Comparison of ENCODE assay signal across 2 cellular contexts in genomic region chr6:39843305-39844020, GRCh38.
TF ChIP-seq lines count a peak whose summit lies in the region.

No MANE protein-coding gene starts in this region.

TF ChIP-seq in HepG2, 621 proteins besides CTCF, POLR2A, EP300 and RAD21:
- no peak for TF ChIP-seq NCOA5 (CRISPR knock-in tag; IDR thresholded peaks at IDR 0.05)
- no peak for TF ChIP-seq ZNF674 (CRISPR knock-in tag; IDR thresholded peaks at IDR 0.05; ENCODE audit: low read depth)
- TF ChIP-seq SMAD1 (CRISPR knock-in tag; IDR thresholded peaks at IDR 0.05; ENCODE audit: borderline replicate concordance, low read depth), result no peak
- TF ChIP-seq, protein P1, sequence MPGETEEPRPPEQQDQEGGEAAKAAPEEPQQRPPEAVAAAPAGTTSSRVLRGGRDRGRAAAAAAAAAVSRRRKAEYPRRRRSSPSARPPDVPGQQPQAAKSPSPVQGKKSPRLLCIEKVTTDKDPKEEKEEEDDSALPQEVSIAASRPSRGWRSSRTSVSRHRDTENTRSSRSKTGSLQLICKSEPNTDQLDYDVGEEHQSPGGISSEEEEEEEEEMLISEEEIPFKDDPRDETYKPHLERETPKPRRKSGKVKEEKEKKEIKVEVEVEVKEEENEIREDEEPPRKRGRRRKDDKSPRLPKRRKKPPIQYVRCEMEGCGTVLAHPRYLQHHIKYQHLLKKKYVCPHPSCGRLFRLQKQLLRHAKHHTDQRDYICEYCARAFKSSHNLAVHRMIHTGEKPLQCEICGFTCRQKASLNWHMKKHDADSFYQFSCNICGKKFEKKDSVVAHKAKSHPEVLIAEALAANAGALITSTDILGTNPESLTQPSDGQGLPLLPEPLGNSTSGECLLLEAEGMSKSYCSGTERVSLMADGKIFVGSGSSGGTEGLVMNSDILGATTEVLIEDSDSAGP (CRISPR knock-in tag; IDR thresholded peaks at IDR 0.05; ENCODE audit: borderline replicate concordance), result no peak
- TF ChIP-seq ZNF619 (CRISPR knock-in tag; IDR thresholded peaks at IDR 0.05), result no peak
- TF ChIP-seq ZNF772 (CRISPR knock-in tag; IDR thresholded peaks at IDR 0.05), result no peak
- no peak for TF ChIP-seq ZNF292 (CRISPR knock-in tag; IDR thresholded peaks at IDR 0.05; ENCODE audit: borderline replicate concordance, low read depth)
- no peak for TF ChIP-seq GLI4 (CRISPR knock-in tag; IDR thresholded peaks at IDR 0.05; ENCODE audit: borderline replicate concordance)
- no peak for TF ChIP-seq NFYB (CRISPR knock-in tag; IDR thresholded peaks at IDR 0.05)
- TF ChIP-seq ZNF205 (CRISPR knock-in tag; IDR thresholded peaks at IDR 0.05), result no peak
- no peak for TF ChIP-seq NCOA1 (CRISPR knock-in tag; IDR thresholded peaks at IDR 0.05)
- TF ChIP-seq ZNF557 (CRISPR knock-in tag; IDR thresholded peaks at IDR 0.05), result no peak
- no peak for TF ChIP-seq CCAR2 (optimal IDR thresholded peaks at IDR 0.05; ENCODE audit: low read depth, low read length)
- no peak for TF ChIP-seq HMG20B (CRISPR knock-in tag; conservative IDR thresholded peaks at IDR 0.05)

TF ChIP-seq in GM12878, 131 proteins besides CTCF, POLR2A, EP300 and RAD21:
- TF ChIP-seq, protein P2, sequence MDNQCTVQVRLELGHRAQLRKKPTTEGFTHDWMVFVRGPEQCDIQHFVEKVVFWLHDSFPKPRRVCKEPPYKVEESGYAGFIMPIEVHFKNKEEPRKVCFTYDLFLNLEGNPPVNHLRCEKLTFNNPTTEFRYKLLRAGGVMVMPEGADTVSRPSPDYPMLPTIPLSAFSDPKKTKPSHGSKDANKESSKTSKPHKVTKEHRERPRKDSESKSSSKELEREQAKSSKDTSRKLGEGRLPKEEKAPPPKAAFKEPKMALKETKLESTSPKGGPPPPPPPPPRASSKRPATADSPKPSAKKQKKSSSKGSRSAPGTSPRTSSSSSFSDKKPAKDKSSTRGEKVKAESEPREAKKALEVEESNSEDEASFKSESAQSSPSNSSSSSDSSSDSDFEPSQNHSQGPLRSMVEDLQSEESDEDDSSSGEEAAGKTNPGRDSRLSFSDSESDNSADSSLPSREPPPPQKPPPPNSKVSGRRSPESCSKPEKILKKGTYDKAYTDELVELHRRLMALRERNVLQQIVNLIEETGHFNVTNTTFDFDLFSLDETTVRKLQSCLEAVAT (IDR thresholded peaks at IDR 0.05), result no peak
- no peak for TF ChIP-seq HCFC1 (IDR thresholded peaks at IDR 0.05; ENCODE audit: low read length)
- no peak for TF ChIP-seq KAT2A (conservative IDR thresholded peaks at IDR 0.05; ENCODE audit: control insufficient read depth, low read depth, low read length)
- no peak for TF ChIP-seq SIX5 (IDR thresholded peaks at IDR 0.05; ENCODE audit: low read depth, low read length, severe bottlenecking)
